In the genomic region with DNA sequence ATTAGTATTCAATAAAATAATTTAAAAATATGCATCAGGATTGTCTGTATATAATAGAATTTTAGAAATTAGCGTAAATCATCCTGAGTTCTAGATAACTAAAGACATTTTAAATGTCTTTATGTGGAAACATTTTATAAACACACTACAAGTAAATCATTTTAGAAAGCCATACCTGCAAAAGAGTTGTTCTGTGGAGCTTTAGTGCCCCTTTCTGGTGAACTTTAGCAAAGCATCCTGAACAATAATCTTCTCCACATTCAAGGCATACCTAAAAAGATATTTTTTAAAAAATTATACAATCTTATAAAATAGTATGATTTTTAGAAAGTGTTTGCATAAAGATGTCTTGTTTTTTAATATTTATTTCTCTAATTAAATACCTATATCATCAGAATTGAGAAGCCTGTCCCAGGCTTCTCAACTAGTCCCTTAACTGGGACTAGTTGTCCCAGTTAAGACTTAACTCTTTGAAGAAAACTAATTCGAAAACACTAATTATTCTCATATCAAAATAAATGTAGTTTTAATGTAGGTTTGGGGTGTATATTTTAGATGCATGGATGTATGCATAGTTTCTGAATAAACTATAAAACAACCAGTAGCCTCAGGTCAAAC, we compare ENCODE assay signal across 8 cellular contexts. TPM values are rescaled to one million over a fixed set of nuclear protein-coding genes. Genes with fewer than 3 reads are reported as not detected.
DNase-seq lines count a peak whose midpoint lies in the region; ATAC-seq and TF ChIP-seq lines count a peak whose summit lies in the region.

No MANE protein-coding gene starts in this region.

- peak; percentile 16 to 50 for DNase-seq in NCI-H446 (lab: John Stamatoyannopoulos, UW)
- no peak for DNase-seq in NCI-H446 treated with DMSO at 0.1 percent for 48 hours (lab: John Stamatoyannopoulos, UW)
- DNase-seq in NCI-H2196 (lab: John Stamatoyannopoulos, UW; ENCODE audit: unreplicated experiment), result peak; percentile 33
- DNase-seq in cardiac fibroblast (ENCODE audit: low read depth in 2 of 2), result peak; percentile 5 to 27
- no peak for DNase-seq in psoas muscle
- DNase-seq in activated CD4-positive, alpha-beta T cell treated with anti-CD3 and anti-CD28 coated beads for 4 hours, result no peak

- H3K9me3 ChIP-seq in psoas muscle, result no peaks in the 10 kb centered on the region

- H3K36me3 ChIP-seq in psoas muscle (ENCODE audit: insufficient read depth in 1 of 2, low read depth in 1 of 2), result no peaks in the 10 kb centered on the region

- 26 to 34% (median 26%) methylated on average over 2 of the region's 2 CpGs for WGBS in psoas muscle, 3 donors

- ATAC-seq in psoas muscle (peak in 1 of 4 donors; percentile 68), HG02870 (IDR thresholded peaks at IDR 0.05; ENCODE audit: unreplicated experiment) (no peak), GM19452 (IDR thresholded peaks at IDR 0.05; ENCODE audit: unreplicated experiment) (no peak)

- H3K27me3 ChIP-seq in psoas muscle (ENCODE audit: insufficient read depth in 3 of 3, low read length in 2 of 3), result no peaks in the 10 kb centered on the region

- no peak overlapping the region for H3K27ac ChIP-seq in psoas muscle

- H3K4me3 ChIP-seq in cardiac fibroblast (replicated peaks in 1 of 2; ENCODE audit: low read depth in 2 of 2, low read length in 2 of 2), result no peak overlapping the region
- H3K4me3 ChIP-seq in psoas muscle, result no peak overlapping the region

- TF ChIP-seq CTCF in cardiac fibroblast (IDR thresholded peaks at IDR 0.05; ENCODE audit: low read depth, low read length) (no peak), psoas muscle (IDR thresholded peaks at IDR 0.05) (peak; percentile 79)

- intact Hi-C loops in psoas muscle (cut with DNase I), result loop anchor here in 1 of 2 donors (10.0 kb wide), 1 partner anchor 1496 kb away; no protein-coding TSS in a partner anchor

- no peaks in the 10 kb centered on the region for H3K4me1 ChIP-seq in psoas muscle

RNA-seq across cellular contexts. Expression of a gene that starts 29.7 kb away (rescaled TPM):
- not detected for total RNA-seq in psoas muscle
- polyA plus RNA-seq in psoas muscle, result not detected

Comparison
In these comparisons a context has a peak if more than half of its experiments do, and no peak if none do; other contexts are left out.
1. DNase-seq: peak in NCI-H446 (2 of 2), NCI-H2196 (single experiment) and cardiac fibroblast (2 of 2); none in NCI-H446 treated with DMSO at 0.1 percent for 48 hours (single experiment), psoas muscle (0 of 2) and activated CD4-positive, alpha-beta T cell treated with anti-CD3 and anti-CD28 coated beads for 4 hours (0 of 2).